ENCODE assay signal across 16 cellular contexts in the genomic region with DNA sequence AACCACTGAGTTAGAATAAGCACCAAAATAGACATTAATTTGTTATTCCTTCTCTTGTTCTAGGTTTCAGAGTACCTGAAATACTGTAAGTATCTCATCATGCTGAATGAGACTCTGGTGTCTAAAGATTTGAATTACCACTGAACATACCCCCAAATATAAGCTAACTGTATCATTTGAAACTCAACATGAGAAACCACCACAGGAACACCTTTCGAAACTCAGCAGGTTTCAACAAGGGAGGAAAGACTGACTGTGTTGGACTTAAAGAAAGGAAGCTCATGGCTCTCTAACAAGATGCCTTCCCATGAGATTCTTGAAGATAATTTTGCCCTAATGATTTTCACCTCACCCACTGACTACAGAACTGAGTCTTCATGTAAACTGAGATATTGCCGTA. TPM values are rescaled to one million over a fixed set of nuclear protein-coding genes. Genes with fewer than 3 reads are reported as not detected.
DNase-seq lines count a peak whose midpoint lies in the region; ATAC-seq, FAIRE-seq and TF ChIP-seq lines count a peak whose summit lies in the region.
"Had no signal": no experiment of that assay in that cellular context is flagged by ENCODE, and none has a peak within 500 bp of the region (broad histone marks: within the 10 kb centered on the region; RNA-seq: fewer than 3 reads in every experiment).

No MANE protein-coding gene starts in this region.

- POLR2A ChIA-PET in GM12878 (lab: Charles Lee): interaction anchor here (1.0 kb wide), 1 partner anchor 13 kb away, joined by 3 read pairs; no protein-coding TSS in a partner anchor

- no peak for TF ChIP-seq EP300 in GM12878 (IDR thresholded peaks at IDR 0.05; ENCODE audit: borderline replicate concordance in 1 of 2, control insufficient read depth in 1 of 2, low read depth in 2 of 2, low read length in 2 of 2)

- H3K4me1 ChIP-seq in GM12878 (ENCODE audit: control insufficient read depth, insufficient read depth, low read length) (peaks cover 7% of the 10 kb centered on the region), HAP-1 (peaks cover 17% of the 10 kb centered on the region)

- TF ChIP-seq POLR2A in GM12892 (IDR thresholded peaks at IDR 0.05; ENCODE audit: low read depth, low read length) (no peak), GM12878 (IDR thresholded peaks at IDR 0.05; ENCODE audit: low read depth, low read length) (no peak)

- DNase-seq in GM12892 (ENCODE audit: insufficient read length): no peak
- DNase-seq in GM12878 (ENCODE audit: low read depth, low spot score): no peak
- no peak for DNase-seq in AG08395 (ENCODE audit: low spot score)
- DNase-seq in HAP-1 (ENCODE audit: low spot score in 2 of 2): no peak
- DNase-seq: Caco-2, NCI-H1417, NCI-H2029, NCI-H2171 treated with DMSO at 0.1 percent for 48 hours, NCI-H774, SIG-M5, T-helper 2 cell had no signal

- H3K9ac ChIP-seq in GM12878 (ENCODE audit: control insufficient read depth, insufficient read depth, low read length): no peak overlapping the region

- in situ Hi-C loops in GM12878 (cut with MboI) (no loop called here), HAP-1 (cut with MboI; ENCODE audit: low sequenced_read_pairs) (loop anchor here (25.0 kb wide), 1 partner anchor 949 kb away; no protein-coding TSS in a partner anchor)

- no peaks in the 10 kb centered on the region for H4K20me1 ChIP-seq in GM12878 (ENCODE audit: control insufficient read depth, insufficient read depth)

- intact Hi-C loops in GM12878 (cut with micrococcal nuclease; ENCODE audit: unreplicated experiment): no loop called here

- RAD21 ChIA-PET in GM12878 (lab: Charles Lee; ENCODE audit: unreplicated experiment): interaction anchor here (0.6 to 1.1 kb wide), 3 partner anchors 30 to 1228 kb away, joined by 3 to 4 read pairs (median 3); no protein-coding TSS in a partner anchor

- peak; percentile 45 for ATAC-seq in GM19463 (IDR thresholded peaks at IDR 0.05; ENCODE audit: unreplicated experiment)
- peak; percentile 69 for ATAC-seq in HG02884 (IDR thresholded peaks at IDR 0.05; ENCODE audit: unreplicated experiment)
- peak; percentile 61 for ATAC-seq in GM12878
- ATAC-seq in GM21576 (IDR thresholded peaks at IDR 0.05; ENCODE audit: unreplicated experiment): no peak

- no peaks in the 10 kb centered on the region for H3K79me2 ChIP-seq in GM12878 (ENCODE audit: control insufficient read depth, insufficient read depth, low read length)

- no peak for TF ChIP-seq RAD21 in GM12878 (IDR thresholded peaks at IDR 0.05; ENCODE audit: insufficient read depth, low read depth, low read length)

- TF ChIP-seq CTCF in GM12878 (IDR thresholded peaks at IDR 0.05 in 2 of 3, conservative IDR thresholded peaks at IDR 0.05 in 1 of 3; ENCODE audit: control insufficient read depth in 2 of 3, extremely low read depth in 1 of 3, insufficient read depth in 1 of 3, low read depth in 3 of 3, low read length in 3 of 3): no peak

- CTCF ChIA-PET in GM12878 (lab: Yijun Ruan, JAX): interaction anchor here (1.0 to 1.9 kb wide), 12 partner anchors 10 to 429 kb away, joined by 3 to 10 read pairs (median 4); no protein-coding TSS in a partner anchor

- H2AFZ ChIP-seq in GM12878 (ENCODE audit: control insufficient read depth, low read depth, low read length): no peak overlapping the region

- H3K27me3 ChIP-seq in GM12878 (replicated peaks in 1 of 2; ENCODE audit: control insufficient read depth in 2 of 2, insufficient read depth in 2 of 2, low read length in 1 of 2) (no peaks in the 10 kb centered on the region), HAP-1 (ENCODE audit: low read depth) (no peaks in the 10 kb centered on the region)

- no peaks in the 10 kb centered on the region for H3K9me3 ChIP-seq in GM12878 (replicated peaks; ENCODE audit: control insufficient read depth, insufficient read depth, low read length)
- no peaks in the 10 kb centered on the region for H3K9me3 ChIP-seq in HAP-1
- H3K9me3 ChIP-seq: A549, Caco-2 had no signal

- FAIRE-seq in GM12892 (lab: Jason Lieb, UNC): peak; percentile 17
- no peak for FAIRE-seq in GM12878 (lab: Jason Lieb, UNC)
- FAIRE-seq: A549, H1 had no signal

- SMC1A ChIA-PET in GM12878 (lab: Charles Lee; ENCODE audit: uncharacterized antibody, unreplicated experiment): interaction anchor here (1.1 to 1.6 kb wide), 4 partner anchors 38 to 143 kb away, joined by 4 to 6 read pairs (median 4); a partner anchor contains a TSS

- WGBS in GM12878 (ENCODE audit: insufficient coverage, insufficient replicate concordance, low lambda C conversion rate, missing lambda C conversion rate): 85% methylated on average over 2 of the region's 2 CpGs

- 0 out of 2 replicates have a peak overlapping the region, but pooled peaks have one; percentile 17 for H3K4me2 ChIP-seq in GM12878 (ENCODE audit: control insufficient read depth, insufficient read depth)
- H3K4me2 ChIP-seq: A549 had no signal

- no TSS peak for BruUV-seq in GM12878 (replicated peaks; lab: Mats Ljungman, UMichigan)

- H3K36me3 ChIP-seq in GM12878 (ENCODE audit: control insufficient read depth in 2 of 2, insufficient read depth in 2 of 2, low read length in 1 of 2) (no peaks in the 10 kb centered on the region), HAP-1 (replicated peaks) (no peaks in the 10 kb centered on the region)

- H3K4me3 ChIP-seq in GM12878 (no peak overlapping the region), HAP-1 (no peak overlapping the region)
- H3K4me3 ChIP-seq: A549 had no signal

- no peak overlapping the region for H3K27ac ChIP-seq in GM12878 (ENCODE audit: control insufficient read depth, insufficient read depth)
- H3K27ac ChIP-seq: A549 had no signal

TF ChIP-seq in GM12878, 131 proteins besides CTCF, POLR2A, EP300 and RAD21 (continues in another document):
- no peak for TF ChIP-seq SMC3 (IDR thresholded peaks at IDR 0.05; ENCODE audit: borderline replicate concordance, low read length)
- no peak for TF ChIP-seq FOXK2 (IDR thresholded peaks at IDR 0.05)
- TF ChIP-seq TBL1XR1 (IDR thresholded peaks at IDR 0.05; ENCODE audit: low read depth, low read length): no peak
- TF ChIP-seq, protein P1, sequence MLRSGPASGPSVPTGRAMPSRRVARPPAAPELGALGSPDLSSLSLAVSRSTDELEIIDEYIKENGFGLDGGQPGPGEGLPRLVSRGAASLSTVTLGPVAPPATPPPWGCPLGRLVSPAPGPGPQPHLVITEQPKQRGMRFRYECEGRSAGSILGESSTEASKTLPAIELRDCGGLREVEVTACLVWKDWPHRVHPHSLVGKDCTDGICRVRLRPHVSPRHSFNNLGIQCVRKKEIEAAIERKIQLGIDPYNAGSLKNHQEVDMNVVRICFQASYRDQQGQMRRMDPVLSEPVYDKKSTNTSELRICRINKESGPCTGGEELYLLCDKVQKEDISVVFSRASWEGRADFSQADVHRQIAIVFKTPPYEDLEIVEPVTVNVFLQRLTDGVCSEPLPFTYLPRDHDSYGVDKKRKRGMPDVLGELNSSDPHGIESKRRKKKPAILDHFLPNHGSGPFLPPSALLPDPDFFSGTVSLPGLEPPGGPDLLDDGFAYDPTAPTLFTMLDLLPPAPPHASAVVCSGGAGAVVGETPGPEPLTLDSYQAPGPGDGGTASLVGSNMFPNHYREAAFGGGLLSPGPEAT (IDR thresholded peaks at IDR 0.05; ENCODE audit: low read depth): no peak
- no peak for TF ChIP-seq CBX3 (IDR thresholded peaks at IDR 0.05; ENCODE audit: borderline replicate concordance, low read depth)
- TF ChIP-seq PAX5 (IDR thresholded peaks at IDR 0.05; ENCODE audit: borderline replicate concordance, low read depth, low read length): no peak
- TF ChIP-seq NR2C2 (IDR thresholded peaks at IDR 0.05; ENCODE audit: borderline replicate concordance, control insufficient read depth, insufficient read length, low read depth): no peak
- no peak for TF ChIP-seq RELA (IDR thresholded peaks at IDR 0.05; ENCODE audit: borderline replicate concordance, partially characterized antibody)
- TF ChIP-seq ZSCAN29 (IDR thresholded peaks at IDR 0.05): no peak
- no peak for TF ChIP-seq ZBED1 (IDR thresholded peaks at IDR 0.05; ENCODE audit: borderline replicate concordance)

RNA-seq across cellular contexts. Expression of a gene that starts 37.0 kb away (rescaled TPM):
- polyA plus RNA-seq in GM12892 (2012; ENCODE audit: missing spikeins): 17.2 TPM
- 32.3 and 37.1 TPM in 2 replicates for total RNA-seq in GM12878 (2013; cell fraction: nucleolus; rRNA removed)
- total RNA-seq in GM12878 (2014; rRNA removed): 16.1 and 18.3 TPM in 2 replicates
- 19.4 and 20.2 TPM in 2 replicates for total RNA-seq in GM12878 (2014; rRNA removed; fragmentation: Illumina TruSeq; extraction: Trizol)
- 20.6 and 21.5 TPM in 2 replicates for total RNA-seq in GM12878 (2021)
- 16.8 TPM for polyA plus RNA-seq in GM12878 (2011; ENCODE audit: low read depth)
- polyA plus RNA-seq in GM12878 (2011; rRNA removed): 43.6 and 55.5 TPM in 2 replicates
- 23.9 and 33.0 TPM in 2 replicates for polyA plus RNA-seq in GM12878 (2011; cell fraction: cytosol; rRNA removed)
- polyA plus RNA-seq in GM12878 (2011; cell fraction: nucleus; rRNA removed): 12.0 and 17.6 TPM in 2 replicates
- polyA plus RNA-seq in GM12878 (2012): 18.7 and 20.6 TPM in 2 replicates
- polyA plus RNA-seq in GM12878 (2014; fragmentation: Illumina TruSeq; extraction: Trizol): 26.9 and 30.4 TPM in 2 replicates
- 10 to 100 TPM; 21.5 to 25.3 TPM for polyA plus RNA-seq in GM12878 (2014; fragmentation: Nextera tagmentation; extraction: Ambion mirVana)
- 14.2 and 15.4 TPM in 2 replicates for polyA plus RNA-seq in GM12878 (2014; rRNA removed)
- polyA plus RNA-seq in GM12878 (2016; fragmentation: Nextera tagmentation; extraction: Ambion mirVana): 10 to 100 TPM; 14.9 to 15.4 TPM
- polyA minus RNA-seq in GM12878 (2011; rRNA and poly(A)+ RNA removed): 30.4 and 38.0 TPM in 2 replicates
- polyA minus RNA-seq in GM12878 (2011; cell fraction: cytosol; rRNA and poly(A)+ RNA removed): 14.4 and 14.9 TPM in 2 replicates
- polyA minus RNA-seq in GM12878 (2011; cell fraction: nucleus; rRNA and poly(A)+ RNA removed): 8.8 and 12.3 TPM in 2 replicates

RNA-seq across cellular contexts. Expression of a gene that starts 38.3 kb away (rescaled TPM):
- 4.3 TPM for polyA plus RNA-seq in GM12892 (2012; ENCODE audit: missing spikeins)
- 6.3 and 6.5 TPM in 2 replicates for total RNA-seq in GM12878 (2013; cell fraction: nucleolus; rRNA removed)
- total RNA-seq in GM12878 (2014; rRNA removed) (12.3 and 13.9 TPM in 2 replicates), GM12878 (2014; rRNA removed; fragmentation: Illumina TruSeq; extraction: Trizol) (13.1 and 13.6 TPM in 2 replicates), GM12878 (2021) (10.3 and 14.2 TPM in 2 replicates)
- 1.8 TPM for polyA plus RNA-seq in GM12878 (2011; ENCODE audit: low read depth)
- polyA plus RNA-seq in GM12878 (2011; rRNA removed) (14.7 and 19.6 TPM in 2 replicates), GM12878 (2014; fragmentation: Illumina TruSeq; extraction: Trizol) (15.4 and 20.6 TPM in 2 replicates), GM12878 (2014; fragmentation: Nextera tagmentation; extraction: Ambion mirVana) (1 to 10 TPM; 6.9 to 7.0 TPM), GM12878 (2014; rRNA removed) (7.2 and 8.8 TPM in 2 replicates), GM12878 (2016; fragmentation: Nextera tagmentation; extraction: Ambion mirVana) (10 to 100 TPM; 22.6 to 27.8 TPM)
- polyA plus RNA-seq in GM12878 (2011; cell fraction: cytosol; rRNA removed): 7.5 and 8.4 TPM in 2 replicates
- polyA plus RNA-seq in GM12878 (2011; cell fraction: nucleus; rRNA removed): 6.2 and 6.7 TPM in 2 replicates
- polyA plus RNA-seq in GM12878 (2012): 2.3 and 3.4 TPM in 2 replicates
- polyA minus RNA-seq in GM12878 (2011; rRNA and poly(A)+ RNA removed): 10.8 and 14.1 TPM in 2 replicates
- polyA minus RNA-seq in GM12878 (2011; cell fraction: cytosol; rRNA and poly(A)+ RNA removed): 4.0 and 4.9 TPM in 2 replicates
- polyA minus RNA-seq in GM12878 (2011; cell fraction: nucleus; rRNA and poly(A)+ RNA removed): 3.4 and 6.8 TPM in 2 replicates
